ENCODE assay signal across 17 cellular contexts in the genomic region with DNA sequence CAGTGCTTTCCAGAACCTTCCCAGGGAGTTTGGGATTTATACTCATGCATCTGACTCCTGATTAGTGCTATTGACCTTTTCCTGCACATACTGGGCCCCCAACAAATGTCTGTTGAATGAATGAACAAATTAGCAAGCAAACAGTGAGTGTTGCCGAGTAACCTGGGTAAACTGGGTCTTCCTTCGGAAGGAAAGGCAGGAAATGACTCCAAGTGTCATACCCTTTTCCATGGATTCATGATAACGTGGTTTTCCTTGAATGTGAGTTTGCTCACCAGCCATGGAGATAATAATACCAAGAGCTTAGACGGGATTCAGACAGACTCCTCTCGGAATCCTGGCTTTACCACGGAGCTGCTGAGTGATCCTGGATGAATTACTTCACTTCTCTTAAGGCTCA.
"Had no signal": no experiment of that assay in that cellular context is flagged by ENCODE, and none has a peak within 500 bp of the region (broad histone marks: within the 10 kb centered on the region; RNA-seq: fewer than 3 reads in every experiment).

No MANE protein-coding gene starts in this region.

- H3K27ac ChIP-seq: colonic mucosa, heart right ventricle, lower lobe of right lung, tibial artery had no signal

- H3K4me1 ChIP-seq: colonic mucosa, lower lobe of right lung, tibial artery had no signal

- H3K27me3 ChIP-seq: colonic mucosa, tibial artery had no signal

- H3K9me3 ChIP-seq: colonic mucosa had no signal

- ATAC-seq: lower lobe of right lung, natural killer cell had no signal

- H3K36me3 ChIP-seq: colonic mucosa, heart right ventricle, lower lobe of right lung, tibial artery had no signal

- DNase-seq: activated CD4-positive, alpha-beta memory T cell treated with anti-CD3 and anti-CD28 coated beads for 36 hours; activated CD4-positive, alpha-beta T cell treated with anti-CD3 and anti-CD28 coated beads for 4 hours; activated CD4-positive, CD25-positive, alpha-beta regulatory T cell; activated naive CD4-positive, alpha-beta T cell treated with Interleukin-2 at 50 U/mL for 16 hours; activated naive CD8-positive, alpha-beta T cell treated with anti-CD3 and anti-CD28 coated beads, Interleukin-2, amount 10 ng/mL, durations not matched to agents 7 days and 5 days; activated T-cell treated with anti-CD3 and anti-CD28 coated beads, Interleukin-2, amount 50 U/mL, for 48 hours; amygdala; colonic mucosa; heart right ventricle; lower lobe of right lung; midbrain; natural killer cell; stimulated activated CD4-positive, alpha-beta T cell treated with anti-CD3 and anti-CD28 coated beads, Interleukin-12 subunit alpha, Interleukin-12 subunit beta, amount 100 ng/mL, for 4 hours; stimulated activated CD4-positive, alpha-beta T cell treated with anti-CD3 and anti-CD28 coated beads, Interleukin-4, amount 100 ng/mL, for 4 hours; T1000; tibial artery had no signal

- H3K4me3 ChIP-seq: colonic mucosa, heart right ventricle, lower lobe of right lung, tibial artery had no signal

- FAIRE-seq: keratinocyte had no signal
